Comparison of ENCODE assay signal across 9 cellular contexts in the genomic region with DNA sequence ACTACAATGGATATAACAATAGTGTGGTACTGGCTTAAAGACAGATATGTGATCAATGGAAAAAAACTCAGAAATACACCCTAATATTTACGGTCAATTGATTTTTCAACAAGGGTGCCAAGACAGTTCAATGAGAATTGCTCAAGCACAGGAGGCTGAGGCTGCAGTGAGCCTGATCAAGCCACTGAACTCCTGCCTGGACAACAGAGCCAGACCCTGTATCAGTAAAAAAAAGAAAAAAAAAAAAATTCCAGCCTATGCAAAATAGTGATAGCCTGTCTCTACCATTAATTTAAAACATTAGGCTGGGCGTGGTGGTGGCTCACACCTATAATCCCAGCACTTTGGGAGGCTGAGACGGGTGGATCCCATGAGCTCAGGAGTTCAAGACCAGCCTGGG.
"Had no signal": no experiment of that assay in that cellular context is flagged by ENCODE, and none has a peak within 500 bp of the region (broad histone marks: within the 10 kb centered on the region; RNA-seq: fewer than 3 reads in every experiment).

No MANE protein-coding gene starts in this region.

- FAIRE-seq: HTR-8/SVneo had no signal

- H3K27ac Mint-ChIP-seq: IgD-negative memory B cell had no signal

- DNase-seq: IMR-90, Karpas-422, Kasumi-1, KBM-7, KG1 had no signal

- H3K27ac ChIP-seq: HL-60, KMS-11 had no signal

- H3K4me2 ChIP-seq: KMS-11 had no signal

- H3K9ac ChIP-seq: KMS-11 had no signal

- H3K9me3 Mint-ChIP-seq: IgD-negative memory B cell had no signal
